ENCODE assay signal across 1 cellular context in the genomic region with DNA sequence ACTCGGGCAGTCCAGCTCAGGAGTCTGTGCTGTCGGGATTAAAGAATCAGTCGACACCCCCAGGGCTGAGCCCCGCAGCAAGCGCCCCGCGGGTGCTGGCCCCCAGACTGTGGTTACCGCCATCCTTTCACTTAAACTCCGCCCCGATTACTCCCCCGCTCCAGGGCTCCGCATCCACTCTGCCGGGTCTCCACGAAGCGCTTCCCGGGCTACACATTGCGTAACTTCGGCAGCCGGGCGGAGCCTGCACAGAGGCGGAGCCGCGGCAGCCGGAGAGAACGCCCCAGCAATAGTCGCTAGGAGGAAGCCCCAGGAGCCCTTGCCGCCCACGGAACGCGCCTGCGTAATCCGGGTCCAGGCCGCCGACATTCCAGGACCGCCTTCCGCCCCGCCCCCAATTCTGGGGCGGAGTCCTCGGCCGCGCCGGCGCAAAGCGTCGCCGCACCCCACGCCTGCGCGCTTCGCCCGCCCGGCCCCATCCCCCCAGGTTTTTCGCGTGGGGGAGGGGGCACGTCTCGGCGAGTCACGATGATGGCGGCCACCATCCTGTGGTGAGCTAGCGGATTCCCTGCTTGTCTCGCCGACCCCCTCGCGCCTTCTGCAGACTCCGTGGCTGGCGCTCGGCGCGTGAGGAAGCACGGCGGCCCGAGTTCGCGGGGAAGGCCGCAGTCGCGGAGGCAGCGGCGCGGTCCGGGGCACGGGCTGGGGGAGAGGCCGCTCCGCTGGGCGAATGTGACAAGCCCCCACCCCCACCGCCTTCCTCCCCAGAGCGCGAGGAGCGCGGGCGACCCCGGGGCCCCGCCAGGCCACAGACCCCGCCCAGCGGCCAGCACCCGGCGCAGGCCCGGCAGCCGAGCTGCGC.
TF ChIP-seq lines count a peak whose summit lies in the region.

A gene (plus strand): TSS at position 521 of the 862 bp plus-strand sequence. CDS start 351 bp downstream, outside the sequence.

TF ChIP-seq in K562, 482 proteins besides CTCF, POLR2A, EP300 and RAD21 (continued from another document and continues in another):
- TF ChIP-seq, protein P1, sequence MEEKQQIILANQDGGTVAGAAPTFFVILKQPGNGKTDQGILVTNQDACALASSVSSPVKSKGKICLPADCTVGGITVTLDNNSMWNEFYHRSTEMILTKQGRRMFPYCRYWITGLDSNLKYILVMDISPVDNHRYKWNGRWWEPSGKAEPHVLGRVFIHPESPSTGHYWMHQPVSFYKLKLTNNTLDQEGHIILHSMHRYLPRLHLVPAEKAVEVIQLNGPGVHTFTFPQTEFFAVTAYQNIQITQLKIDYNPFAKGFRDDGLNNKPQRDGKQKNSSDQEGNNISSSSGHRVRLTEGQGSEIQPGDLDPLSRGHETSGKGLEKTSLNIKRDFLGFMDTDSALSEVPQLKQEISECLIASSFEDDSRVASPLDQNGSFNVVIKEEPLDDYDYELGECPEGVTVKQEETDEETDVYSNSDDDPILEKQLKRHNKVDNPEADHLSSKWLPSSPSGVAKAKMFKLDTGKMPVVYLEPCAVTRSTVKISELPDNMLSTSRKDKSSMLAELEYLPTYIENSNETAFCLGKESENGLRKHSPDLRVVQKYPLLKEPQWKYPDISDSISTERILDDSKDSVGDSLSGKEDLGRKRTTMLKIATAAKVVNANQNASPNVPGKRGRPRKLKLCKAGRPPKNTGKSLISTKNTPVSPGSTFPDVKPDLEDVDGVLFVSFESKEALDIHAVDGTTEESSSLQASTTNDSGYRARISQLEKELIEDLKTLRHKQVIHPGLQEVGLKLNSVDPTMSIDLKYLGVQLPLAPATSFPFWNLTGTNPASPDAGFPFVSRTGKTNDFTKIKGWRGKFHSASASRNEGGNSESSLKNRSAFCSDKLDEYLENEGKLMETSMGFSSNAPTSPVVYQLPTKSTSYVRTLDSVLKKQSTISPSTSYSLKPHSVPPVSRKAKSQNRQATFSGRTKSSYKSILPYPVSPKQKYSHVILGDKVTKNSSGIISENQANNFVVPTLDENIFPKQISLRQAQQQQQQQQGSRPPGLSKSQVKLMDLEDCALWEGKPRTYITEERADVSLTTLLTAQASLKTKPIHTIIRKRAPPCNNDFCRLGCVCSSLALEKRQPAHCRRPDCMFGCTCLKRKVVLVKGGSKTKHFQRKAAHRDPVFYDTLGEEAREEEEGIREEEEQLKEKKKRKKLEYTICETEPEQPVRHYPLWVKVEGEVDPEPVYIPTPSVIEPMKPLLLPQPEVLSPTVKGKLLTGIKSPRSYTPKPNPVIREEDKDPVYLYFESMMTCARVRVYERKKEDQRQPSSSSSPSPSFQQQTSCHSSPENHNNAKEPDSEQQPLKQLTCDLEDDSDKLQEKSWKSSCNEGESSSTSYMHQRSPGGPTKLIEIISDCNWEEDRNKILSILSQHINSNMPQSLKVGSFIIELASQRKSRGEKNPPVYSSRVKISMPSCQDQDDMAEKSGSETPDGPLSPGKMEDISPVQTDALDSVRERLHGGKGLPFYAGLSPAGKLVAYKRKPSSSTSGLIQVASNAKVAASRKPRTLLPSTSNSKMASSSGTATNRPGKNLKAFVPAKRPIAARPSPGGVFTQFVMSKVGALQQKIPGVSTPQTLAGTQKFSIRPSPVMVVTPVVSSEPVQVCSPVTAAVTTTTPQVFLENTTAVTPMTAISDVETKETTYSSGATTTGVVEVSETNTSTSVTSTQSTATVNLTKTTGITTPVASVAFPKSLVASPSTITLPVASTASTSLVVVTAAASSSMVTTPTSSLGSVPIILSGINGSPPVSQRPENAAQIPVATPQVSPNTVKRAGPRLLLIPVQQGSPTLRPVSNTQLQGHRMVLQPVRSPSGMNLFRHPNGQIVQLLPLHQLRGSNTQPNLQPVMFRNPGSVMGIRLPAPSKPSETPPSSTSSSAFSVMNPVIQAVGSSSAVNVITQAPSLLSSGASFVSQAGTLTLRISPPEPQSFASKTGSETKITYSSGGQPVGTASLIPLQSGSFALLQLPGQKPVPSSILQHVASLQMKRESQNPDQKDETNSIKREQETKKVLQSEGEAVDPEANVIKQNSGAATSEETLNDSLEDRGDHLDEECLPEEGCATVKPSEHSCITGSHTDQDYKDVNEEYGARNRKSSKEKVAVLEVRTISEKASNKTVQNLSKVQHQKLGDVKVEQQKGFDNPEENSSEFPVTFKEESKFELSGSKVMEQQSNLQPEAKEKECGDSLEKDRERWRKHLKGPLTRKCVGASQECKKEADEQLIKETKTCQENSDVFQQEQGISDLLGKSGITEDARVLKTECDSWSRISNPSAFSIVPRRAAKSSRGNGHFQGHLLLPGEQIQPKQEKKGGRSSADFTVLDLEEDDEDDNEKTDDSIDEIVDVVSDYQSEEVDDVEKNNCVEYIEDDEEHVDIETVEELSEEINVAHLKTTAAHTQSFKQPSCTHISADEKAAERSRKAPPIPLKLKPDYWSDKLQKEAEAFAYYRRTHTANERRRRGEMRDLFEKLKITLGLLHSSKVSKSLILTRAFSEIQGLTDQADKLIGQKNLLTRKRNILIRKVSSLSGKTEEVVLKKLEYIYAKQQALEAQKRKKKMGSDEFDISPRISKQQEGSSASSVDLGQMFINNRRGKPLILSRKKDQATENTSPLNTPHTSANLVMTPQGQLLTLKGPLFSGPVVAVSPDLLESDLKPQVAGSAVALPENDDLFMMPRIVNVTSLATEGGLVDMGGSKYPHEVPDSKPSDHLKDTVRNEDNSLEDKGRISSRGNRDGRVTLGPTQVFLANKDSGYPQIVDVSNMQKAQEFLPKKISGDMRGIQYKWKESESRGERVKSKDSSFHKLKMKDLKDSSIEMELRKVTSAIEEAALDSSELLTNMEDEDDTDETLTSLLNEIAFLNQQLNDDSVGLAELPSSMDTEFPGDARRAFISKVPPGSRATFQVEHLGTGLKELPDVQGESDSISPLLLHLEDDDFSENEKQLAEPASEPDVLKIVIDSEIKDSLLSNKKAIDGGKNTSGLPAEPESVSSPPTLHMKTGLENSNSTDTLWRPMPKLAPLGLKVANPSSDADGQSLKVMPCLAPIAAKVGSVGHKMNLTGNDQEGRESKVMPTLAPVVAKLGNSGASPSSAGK (IDR thresholded peaks at IDR 0.05), result no peak
- TF ChIP-seq ZFPM2 (CRISPR knock-in tag; IDR thresholded peaks at IDR 0.05) (no peak), ZNF232 (CRISPR knock-in tag; IDR thresholded peaks at IDR 0.05) (no peak), NCOR1 (IDR thresholded peaks at IDR 0.05) (peak; percentile 58), NFIX (CRISPR knock-in tag; IDR thresholded peaks at IDR 0.05; ENCODE audit: low read depth) (no peak), POLR2AphosphoS5 (IDR thresholded peaks at IDR 0.05; ENCODE audit: control insufficient read depth, insufficient read depth, low read depth, low read length) (peak; percentile 52; the same call in 1 of the 2 replicates), IFI16 (CRISPR knock-in tag; IDR thresholded peaks at IDR 0.05) (no peak), ZNF507 (tag; conservative IDR thresholded peaks at IDR 0.05) (no peak), KHSRP (IDR thresholded peaks at IDR 0.05) (no peak), YBX1 (IDR thresholded peaks at IDR 0.05) (no peak), MYBL2 (IDR thresholded peaks at IDR 0.05; ENCODE audit: low read depth) (no peak), MYBL2 (CRISPR knock-in tag; IDR thresholded peaks at IDR 0.05; ENCODE audit: borderline replicate concordance) (no peak), GTF2F1 (IDR thresholded peaks at IDR 0.05; ENCODE audit: low read depth, low read length) (peak; percentile 31; the same call in 1 of the 2 replicates), BACH1 (tag; IDR thresholded peaks at IDR 0.05) (no peak), PHF8 (IDR thresholded peaks at IDR 0.05; ENCODE audit: borderline replicate concordance, low read length) (peak; percentile 83; the same call in 1 of the 2 replicates), NR1H2 (CRISPR knock-in tag; IDR thresholded peaks at IDR 0.05) (no peak), ETV1 (tag; conservative IDR thresholded peaks at IDR 0.05; ENCODE audit: low read depth) (no peak), ARNT (IDR thresholded peaks at IDR 0.05) (no peak), ZNF140 (CRISPR knock-in tag; IDR thresholded peaks at IDR 0.05) (no peak), MTA3 (IDR thresholded peaks at IDR 0.05; ENCODE audit: borderline replicate concordance) (peak; percentile 24; the same call in 1 of the 2 replicates), RBM15 (IDR thresholded peaks at IDR 0.05; ENCODE audit: insufficient read depth, low read length) (no peak), TGIF2 (CRISPR knock-in tag; IDR thresholded peaks at IDR 0.05) (no peak), HIVEP1 (CRISPR knock-in tag; IDR thresholded peaks at IDR 0.05) (no peak), ZC3H4 (CRISPR knock-in tag; IDR thresholded peaks at IDR 0.05; ENCODE audit: borderline replicate concordance) (0 out of 2 replicates have a peak, but pooled peaks have one; percentile 54), PRMT5 (CRISPR knock-in tag; IDR thresholded peaks at IDR 0.05) (no peak), RFX7 (CRISPR knock-in tag; IDR thresholded peaks at IDR 0.05) (no peak), HDAC6 (IDR thresholded peaks at IDR 0.05; ENCODE audit: low read depth, low read length) (no peak), RBM14 (IDR thresholded peaks at IDR 0.05; ENCODE audit: borderline replicate concordance, insufficient read depth, low read depth, low read length) (no peak)
- TF ChIP-seq, protein P2, sequence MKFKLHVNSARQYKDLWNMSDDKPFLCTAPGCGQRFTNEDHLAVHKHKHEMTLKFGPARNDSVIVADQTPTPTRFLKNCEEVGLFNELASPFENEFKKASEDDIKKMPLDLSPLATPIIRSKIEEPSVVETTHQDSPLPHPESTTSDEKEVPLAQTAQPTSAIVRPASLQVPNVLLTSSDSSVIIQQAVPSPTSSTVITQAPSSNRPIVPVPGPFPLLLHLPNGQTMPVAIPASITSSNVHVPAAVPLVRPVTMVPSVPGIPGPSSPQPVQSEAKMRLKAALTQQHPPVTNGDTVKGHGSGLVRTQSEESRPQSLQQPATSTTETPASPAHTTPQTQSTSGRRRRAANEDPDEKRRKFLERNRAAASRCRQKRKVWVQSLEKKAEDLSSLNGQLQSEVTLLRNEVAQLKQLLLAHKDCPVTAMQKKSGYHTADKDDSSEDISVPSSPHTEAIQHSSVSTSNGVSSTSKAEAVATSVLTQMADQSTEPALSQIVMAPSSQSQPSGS (CRISPR knock-in tag; IDR thresholded peaks at IDR 0.05), result no peak
- TF ChIP-seq, protein P3, sequence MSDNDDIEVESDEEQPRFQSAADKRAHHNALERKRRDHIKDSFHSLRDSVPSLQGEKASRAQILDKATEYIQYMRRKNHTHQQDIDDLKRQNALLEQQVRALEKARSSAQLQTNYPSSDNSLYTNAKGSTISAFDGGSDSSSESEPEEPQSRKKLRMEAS (CRISPR knock-in tag; IDR thresholded peaks at IDR 0.05), result no peak
- TF ChIP-seq, protein P4, sequence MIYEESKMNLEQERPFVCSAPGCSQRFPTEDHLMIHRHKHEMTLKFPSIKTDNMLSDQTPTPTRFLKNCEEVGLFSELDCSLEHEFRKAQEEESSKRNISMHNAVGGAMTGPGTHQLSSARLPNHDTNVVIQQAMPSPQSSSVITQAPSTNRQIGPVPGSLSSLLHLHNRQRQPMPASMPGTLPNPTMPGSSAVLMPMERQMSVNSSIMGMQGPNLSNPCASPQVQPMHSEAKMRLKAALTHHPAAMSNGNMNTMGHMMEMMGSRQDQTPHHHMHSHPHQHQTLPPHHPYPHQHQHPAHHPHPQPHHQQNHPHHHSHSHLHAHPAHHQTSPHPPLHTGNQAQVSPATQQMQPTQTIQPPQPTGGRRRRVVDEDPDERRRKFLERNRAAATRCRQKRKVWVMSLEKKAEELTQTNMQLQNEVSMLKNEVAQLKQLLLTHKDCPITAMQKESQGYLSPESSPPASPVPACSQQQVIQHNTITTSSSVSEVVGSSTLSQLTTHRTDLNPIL (CRISPR knock-in tag; IDR thresholded peaks at IDR 0.05), result no peak
- TF ChIP-seq, protein P5, sequence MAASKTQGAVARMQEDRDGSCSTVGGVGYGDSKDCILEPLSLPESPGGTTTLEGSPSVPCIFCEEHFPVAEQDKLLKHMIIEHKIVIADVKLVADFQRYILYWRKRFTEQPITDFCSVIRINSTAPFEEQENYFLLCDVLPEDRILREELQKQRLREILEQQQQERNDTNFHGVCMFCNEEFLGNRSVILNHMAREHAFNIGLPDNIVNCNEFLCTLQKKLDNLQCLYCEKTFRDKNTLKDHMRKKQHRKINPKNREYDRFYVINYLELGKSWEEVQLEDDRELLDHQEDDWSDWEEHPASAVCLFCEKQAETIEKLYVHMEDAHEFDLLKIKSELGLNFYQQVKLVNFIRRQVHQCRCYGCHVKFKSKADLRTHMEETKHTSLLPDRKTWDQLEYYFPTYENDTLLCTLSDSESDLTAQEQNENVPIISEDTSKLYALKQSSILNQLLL (CRISPR knock-in tag; IDR thresholded peaks at IDR 0.05; ENCODE audit: borderline replicate concordance), result no peak
- TF ChIP-seq, protein P6, sequence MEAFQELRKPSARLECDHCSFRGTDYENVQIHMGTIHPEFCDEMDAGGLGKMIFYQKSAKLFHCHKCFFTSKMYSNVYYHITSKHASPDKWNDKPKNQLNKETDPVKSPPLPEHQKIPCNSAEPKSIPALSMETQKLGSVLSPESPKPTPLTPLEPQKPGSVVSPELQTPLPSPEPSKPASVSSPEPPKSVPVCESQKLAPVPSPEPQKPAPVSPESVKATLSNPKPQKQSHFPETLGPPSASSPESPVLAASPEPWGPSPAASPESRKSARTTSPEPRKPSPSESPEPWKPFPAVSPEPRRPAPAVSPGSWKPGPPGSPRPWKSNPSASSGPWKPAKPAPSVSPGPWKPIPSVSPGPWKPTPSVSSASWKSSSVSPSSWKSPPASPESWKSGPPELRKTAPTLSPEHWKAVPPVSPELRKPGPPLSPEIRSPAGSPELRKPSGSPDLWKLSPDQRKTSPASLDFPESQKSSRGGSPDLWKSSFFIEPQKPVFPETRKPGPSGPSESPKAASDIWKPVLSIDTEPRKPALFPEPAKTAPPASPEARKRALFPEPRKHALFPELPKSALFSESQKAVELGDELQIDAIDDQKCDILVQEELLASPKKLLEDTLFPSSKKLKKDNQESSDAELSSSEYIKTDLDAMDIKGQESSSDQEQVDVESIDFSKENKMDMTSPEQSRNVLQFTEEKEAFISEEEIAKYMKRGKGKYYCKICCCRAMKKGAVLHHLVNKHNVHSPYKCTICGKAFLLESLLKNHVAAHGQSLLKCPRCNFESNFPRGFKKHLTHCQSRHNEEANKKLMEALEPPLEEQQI (IDR thresholded peaks at IDR 0.05), result no peak
